8 cellular contexts compared by ENCODE assay signal in genomic region chr14:106844608-106845285, GRCh38.
DNase-seq lines count a peak whose midpoint lies in the region; ATAC-seq and FAIRE-seq lines count a peak whose summit lies in the region.

No MANE protein-coding gene starts in this region.

- H3K4me1 Mint-ChIP-seq in activated naive CD4-positive, alpha-beta T cell treated with anti-CD3 and anti-CD28 coated beads for 36 hours (ENCODE audit: low read depth): peaks cover 26% of the 10 kb centered on the region

- no peaks in the 10 kb centered on the region for H3K36me3 ChIP-seq in SJCRH30

- CTCF ChIA-PET in activated naive CD4-positive, alpha-beta T cell treated with anti-CD3 and anti-CD28 coated beads for 36 hours (lab: Charles Lee): interaction anchor here (1.3 to 6.2 kb wide), 4 partner anchors 13 to 54 kb away, joined by 6 to 85 read pairs (median 21); no protein-coding TSS in a partner anchor

- peak overlapping the region; percentile 56 for H3K4me3 ChIP-seq in SJCRH30

- peak; percentile 85 for FAIRE-seq in GM18507 (lab: Jason Lieb, UNC)

- no peaks in the 10 kb centered on the region; the same call in 1 of the 2 replicates for H3K4me1 ChIP-seq in SJCRH30

- H3K27me3 Mint-ChIP-seq in activated naive CD4-positive, alpha-beta T cell treated with anti-CD3 and anti-CD28 coated beads for 36 hours (ENCODE audit: low read depth): no peaks in the 10 kb centered on the region

- DNase-seq in GM18507 (ENCODE audit: extremely low spot score, insufficient read length, low read depth): no peak
- peak; percentile 19 to 45 for DNase-seq in SJCRH30
- peak; percentile 72 for DNase-seq in activated naive CD4-positive, alpha-beta T cell treated with anti-CD3 and anti-CD28 coated beads for 36 hours
- peak; percentile 82 for DNase-seq in left lobe of liver (ENCODE audit: low spot score)
- peak; percentile 6 for DNase-seq in stimulated activated CD8-positive, alpha-beta memory T cell treated with anti-CD3 and anti-CD28 coated beads, Interleukin-15, amount 100 ng/mL, for 24 hours (ENCODE audit: low read depth)
- no peak for DNase-seq in SK-N-DZ (ENCODE audit: low spot score)
- no peak for DNase-seq in iPS-NIHi11 (ENCODE audit: low spot score)

- no peak overlapping the region; the same call in 1 of the 2 replicates for H3K27ac ChIP-seq in SJCRH30

- no peaks in the 10 kb centered on the region for H3K27me3 ChIP-seq in SJCRH30

- peak overlapping the region; percentile 76 for H3K27ac Mint-ChIP-seq in activated naive CD4-positive, alpha-beta T cell treated with anti-CD3 and anti-CD28 coated beads for 36 hours

- no peaks in the 10 kb centered on the region for H3K9me3 Mint-ChIP-seq in activated naive CD4-positive, alpha-beta T cell treated with anti-CD3 and anti-CD28 coated beads for 36 hours

- intact Hi-C loops in activated naive CD4-positive, alpha-beta T cell treated with anti-CD3 and anti-CD28 coated beads for 36 hours (cut with micrococcal nuclease): loop anchor here (2.0 to 5.0 kb wide), 3 partner anchors 14 to 182 kb away; no protein-coding TSS in a partner anchor

- no peaks in the 10 kb centered on the region for H3K36me3 Mint-ChIP-seq in activated naive CD4-positive, alpha-beta T cell treated with anti-CD3 and anti-CD28 coated beads for 36 hours (ENCODE audit: low read depth)

- peak; percentile 38 for ATAC-seq in HG03135 (IDR thresholded peaks at IDR 0.05; ENCODE audit: unreplicated experiment)
- ATAC-seq in left lobe of liver: peak; percentile 83

- H3K9me3 ChIP-seq in SJCRH30 (replicated peaks): no peaks in the 10 kb centered on the region

- peak overlapping the region; percentile 86 for H3K4me3 Mint-ChIP-seq in activated naive CD4-positive, alpha-beta T cell treated with anti-CD3 and anti-CD28 coated beads for 36 hours

Comparison
In these comparisons a context has a peak if more than half of its experiments do, and no peak if none do; other contexts are left out.
1. DNase-seq: peak in SJCRH30 (2 of 2), activated naive CD4-positive, alpha-beta T cell treated with anti-CD3 and anti-CD28 coated beads for 36 hours (single experiment), left lobe of liver (single experiment) and stimulated activated CD8-positive, alpha-beta memory T cell treated with anti-CD3 and anti-CD28 coated beads, Interleukin-15, amount 100 ng/mL, for 24 hours (single experiment); none in GM18507 (single experiment), SK-N-DZ (single experiment) and iPS-NIHi11 (single experiment).